8 cellular contexts compared by ENCODE assay signal in the genomic region with DNA sequence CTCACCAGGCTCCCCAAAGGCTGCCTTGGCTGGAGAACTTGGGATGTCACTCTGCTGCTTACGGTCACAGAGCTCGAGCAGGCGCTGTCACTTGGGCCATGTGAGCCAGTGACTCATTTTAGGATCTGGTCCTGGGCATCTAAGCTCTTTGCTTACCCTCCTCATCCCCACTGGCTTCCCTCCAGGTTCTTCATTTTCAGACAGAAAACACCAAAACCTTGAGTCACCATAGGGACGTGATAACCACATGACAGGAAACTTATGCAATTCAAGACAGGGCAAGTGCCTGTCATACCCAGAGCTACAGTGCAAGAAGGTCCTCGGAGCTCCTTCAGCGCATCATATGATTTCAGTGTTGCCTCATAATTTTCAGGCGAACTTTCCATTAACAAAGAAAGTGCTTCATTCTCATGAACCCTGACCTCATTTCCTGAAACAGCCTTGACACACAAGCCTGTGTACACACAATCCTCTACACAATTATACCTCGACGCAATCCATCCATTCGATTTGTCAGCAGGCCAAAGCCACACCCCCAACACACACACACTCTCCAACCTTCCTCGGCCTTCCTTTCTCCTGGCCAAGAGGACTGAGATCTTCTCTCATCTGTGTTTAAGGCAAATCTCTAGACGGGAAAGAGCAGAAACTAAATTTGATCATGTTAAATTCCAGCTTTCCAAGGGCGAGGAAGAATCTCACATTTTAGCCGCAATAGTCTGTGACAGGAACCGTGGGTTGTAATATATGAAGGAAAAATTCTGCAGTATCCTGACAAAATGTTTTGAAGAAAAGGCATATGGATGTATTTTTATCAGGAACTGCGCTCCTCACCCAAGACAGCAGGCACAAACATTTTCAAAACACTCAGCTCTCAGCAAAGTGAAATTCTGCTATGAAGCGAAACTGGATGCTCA. TPM values are rescaled to one million over a fixed set of nuclear protein-coding genes. Genes with fewer than 3 reads are reported as not detected.
DNase-seq lines count a peak whose midpoint lies in the region; ATAC-seq lines count a peak whose summit lies in the region.

No MANE protein-coding gene starts in this region.

- intact Hi-C loops in posterior vena cava (cut with DNase I), result no loop called here

- ATAC-seq in HG02623 (IDR thresholded peaks at IDR 0.05; ENCODE audit: unreplicated experiment), result peak; percentile 54

- peak; percentile 72 for DNase-seq in NK-92 treated with Interleukin-12 subunit alpha and Interleukin-12 subunit beta, amount 100 ng/mL, for 24 hours (lab: John Stamatoyannopoulos, UW)
- DNase-seq in NK-92 (lab: John Stamatoyannopoulos, UW; ENCODE audit: unreplicated experiment), result no peak
- DNase-seq in NCI-H2196 treated with DMSO at 0.1 percent for 48 hours (lab: John Stamatoyannopoulos, UW; ENCODE audit: unreplicated experiment), result peak; percentile 81
- peak; percentile 13 for DNase-seq in activated gamma-delta T cell treated with anti-CD3 and anti-CD28 coated beads, Interleukin-2, amount 50 U/mL, for 16 hours (ENCODE audit: low read depth)
- DNase-seq in globus pallidus (ENCODE audit: low spot score), result peak; percentile 82
- DNase-seq in posterior vena cava (ENCODE audit: low spot score), result peak; percentile 90
- no peak for DNase-seq in NCI-H524 treated with DMSO at 0.1 percent for 48 hours (lab: John Stamatoyannopoulos, UW)

RNA-seq across cellular contexts. Expression of gene TBC1D7, which starts 25.3 kb away (rescaled TPM):
- 10 to 100 TPM in 1 of 2 donors, 1 to 10 TPM in 1; 9.9 to 11.9 TPM for total RNA-seq in posterior vena cava

Comparison
In these comparisons a context has a peak if more than half of its experiments do, and no peak if none do; other contexts are left out.
1. DNase-seq: peak in NK-92 treated with Interleukin-12 subunit alpha and Interleukin-12 subunit beta, amount 100 ng/mL, for 24 hours (single experiment), NCI-H2196 treated with DMSO at 0.1 percent for 48 hours (single experiment), activated gamma-delta T cell treated with anti-CD3 and anti-CD28 coated beads, Interleukin-2, amount 50 U/mL, for 16 hours (single experiment), globus pallidus (single experiment) and posterior vena cava (single experiment); none in NK-92 (single experiment) and NCI-H524 treated with DMSO at 0.1 percent for 48 hours (single experiment).